ENCODE assay signal across 23 cellular contexts in genomic region chr12:31387466-31387865, GRCh38.
DNase-seq lines count a peak whose midpoint lies in the region; ATAC-seq and TF ChIP-seq lines count a peak whose summit lies in the region.
"Had no signal": no experiment of that assay in that cellular context is flagged by ENCODE, and none has a peak within 500 bp of the region (broad histone marks: within the 10 kb centered on the region; RNA-seq: fewer than 3 reads in every experiment).

No MANE protein-coding gene starts in this region.

- CTCF ChIA-PET in Caco-2 (lab: Charles Lee) = interaction anchor here (0.5 to 2.5 kb wide), 3 partner anchors 16 to 130 kb away, joined by 3 to 18 read pairs (median 4); no protein-coding TSS in a partner anchor

- intact Hi-C loops in Caco-2 (cut with micrococcal nuclease; ENCODE audit: unreplicated experiment) = no loop called here

- peaks cover 59% of the 10 kb centered on the region for H3K4me1 ChIP-seq in Caco-2
- H3K4me1 ChIP-seq in mesodermal cell (ENCODE audit: control insufficient read depth, insufficient read depth, low read length, poor library complexity, severe bottlenecking) = peaks cover 30% of the 10 kb centered on the region
- H3K4me1 ChIP-seq: BLaER1 treated with 17β-estradiol and CSF1 and Interleukin-3, amounts not matched to agents 10 nM and 100 nM; lower lobe of right lung; pancreas; sigmoid colon; suprapubic skin; vagina had no signal

- H3K36me3 ChIP-seq in Caco-2 (ENCODE audit: control insufficient read depth, insufficient read depth, low read length) = peaks cover 5% of the 10 kb centered on the region; the same call in 1 of the 2 replicates
- H3K36me3 ChIP-seq in mesodermal cell (ENCODE audit: control insufficient read depth, insufficient read depth, low read length) = peaks cover 40% of the 10 kb centered on the region
- H3K36me3 ChIP-seq: suprapubic skin, vagina had no signal

- BruUV-seq in Caco-2 (replicated peaks; lab: Mats Ljungman, UMichigan) = no TSS peak

- H3K27ac ChIP-seq in mesodermal cell (ENCODE audit: low read depth, low read length, severe bottlenecking) = peak overlapping the region; percentile 60
- H3K27ac ChIP-seq: BLaER1 treated with 17β-estradiol and CSF1 and Interleukin-3, amounts not matched to agents 10 nM and 100 nM; lower lobe of right lung; pancreas; sigmoid colon; suprapubic skin; vagina; WERI-Rb-1 had no signal

- POLR2A ChIA-PET in Caco-2 (lab: Charles Lee) = interaction anchor here (0.5 to 3.3 kb wide), 4 partner anchors 16 to 68 kb away, joined by 3 to 55 read pairs (median 18); partner anchors contain the start of gene SINHCAF

- DNase-seq in Caco-2 (peak in 1 of 2 experiments; percentile 23), NCI-H446 (lab: John Stamatoyannopoulos, UW) (peak; percentile 10 to 54), amygdala (lab: John Stamatoyannopoulos, UW) (no peak), NCI-H345 (lab: John Stamatoyannopoulos, UW) (no peak)
- DNase-seq: activated CD4-positive, alpha-beta T cell treated with anti-CD3 and anti-CD28 coated beads, Interleukin-2, amount 50 U/mL, for 4 hours; activated gamma-delta T cell treated with Interleukin-2 at 50 U/mL for 16 hours; amniotic stem cell; effector memory CD4-positive, alpha-beta T cell; GOT3; immature natural killer cell; lower lobe of right lung; NCI-H187 treated with DMSO at 0.1 percent for 48 hours; pancreas; sigmoid colon; T-helper 17 cell; WERI-Rb-1 had no signal

- no peaks in the 10 kb centered on the region for H3K27me3 Mint-ChIP-seq in Caco-2 (ENCODE audit: insufficient read depth, unreplicated experiment)

- ATAC-seq in esophagus mucosa = peak; percentile 8
- ATAC-seq in HG03442 (IDR thresholded peaks at IDR 0.05; ENCODE audit: unreplicated experiment) = no peak
- ATAC-seq in GM21786 (IDR thresholded peaks at IDR 0.05; ENCODE audit: unreplicated experiment) = no peak
- ATAC-seq: lower lobe of right lung, pancreas, T-helper 17 cell had no signal

- peaks cover 12% of the 10 kb centered on the region for H3K36me3 Mint-ChIP-seq in Caco-2 (ENCODE audit: insufficient read depth, unreplicated experiment)
- H3K36me3 Mint-ChIP-seq: immature natural killer cell had no signal

- no peak overlapping the region for H3K4me3 ChIP-seq in Caco-2 (ENCODE audit: low read depth, low read length)
- no peak overlapping the region for H3K4me3 ChIP-seq in mesodermal cell (ENCODE audit: extremely low read depth, insufficient read depth, low read length, poor library complexity, severe bottlenecking)
- H3K4me3 ChIP-seq: BLaER1 treated with 17β-estradiol and CSF1 and Interleukin-3, amounts not matched to agents 10 nM and 100 nM; lower lobe of right lung; pancreas; sigmoid colon; suprapubic skin; vagina had no signal

- no peak overlapping the region for H3K4me3 Mint-ChIP-seq in Caco-2 (ENCODE audit: unreplicated experiment)
- H3K4me3 Mint-ChIP-seq: immature natural killer cell, T-helper 17 cell had no signal

- 51 to 64% methylated on average over 7 of the region's 8 CpGs for WGBS in mesodermal cell (ENCODE audit: insufficient coverage in 2 of 2), 2 experiments

- H3K9me3 ChIP-seq in Caco-2 = no peaks in the 10 kb centered on the region
- no peaks in the 10 kb centered on the region for H3K9me3 ChIP-seq in mesodermal cell (ENCODE audit: control insufficient read depth, low read length)
- H3K9me3 ChIP-seq: BLaER1 treated with 17β-estradiol and CSF1 and Interleukin-3, amounts not matched to agents 10 nM and 100 nM; lower lobe of right lung; pancreas; sigmoid colon; suprapubic skin; vagina had no signal

- peaks cover 50% of the 10 kb centered on the region for H3K4me1 Mint-ChIP-seq in Caco-2 (ENCODE audit: low read depth, unreplicated experiment)
- H3K4me1 Mint-ChIP-seq: immature natural killer cell, T-helper 17 cell had no signal

- H3K9me3 Mint-ChIP-seq in Caco-2 (ENCODE audit: unreplicated experiment) = no peaks in the 10 kb centered on the region
- H3K9me3 Mint-ChIP-seq: immature natural killer cell had no signal

- no peak for TF ChIP-seq CTCF in Caco-2 (IDR thresholded peaks at IDR 0.05; ENCODE audit: insufficient read depth in 1 of 2, low read depth in 1 of 2, low read length in 1 of 2, severe bottlenecking in 1 of 2, unreplicated experiment in 1 of 2)

- no peaks in the 10 kb centered on the region for H3K27me3 ChIP-seq in Caco-2 (replicated peaks; ENCODE audit: control insufficient read depth, insufficient read depth, low read length)
- H3K27me3 ChIP-seq: BLaER1 treated with 17β-estradiol and CSF1 and Interleukin-3, amounts not matched to agents 10 nM and 100 nM; pancreas; sigmoid colon; suprapubic skin; vagina had no signal

- H3K27ac Mint-ChIP-seq in Caco-2 (ENCODE audit: unreplicated experiment) = peak overlapping the region; percentile 82
- H3K27ac Mint-ChIP-seq: immature natural killer cell, T-helper 17 cell had no signal

Comparison
In these comparisons a context has a peak if more than half of its experiments do, and no peak if none do; other contexts are left out.
1. DNase-seq: peak in NCI-H446 (2 of 2); none in amygdala (0 of 56) and NCI-H345 (single experiment).